ENCODE assay signal across 8 cellular contexts in genomic region chr10:70146489-70147488, GRCh38. TPM values are rescaled to one million over a fixed set of nuclear protein-coding genes. Genes with fewer than 3 reads are reported as not detected.
DNase-seq lines count a peak whose midpoint lies in the region; ATAC-seq and TF ChIP-seq lines count a peak whose summit lies in the region.

TSS of gene TYSND1 (minus strand) at chr10:70146700. CDS start at chr10:70146586, 114 bp downstream.

- peak within 1 kb of the TSS; percentile 83 for H3K27ac ChIP-seq in temporal lobe (ENCODE audit: low read depth, low read length)

- ATAC-seq in HG02610 (IDR thresholded peaks at IDR 0.05; ENCODE audit: unreplicated experiment): peak; percentile 92
- ATAC-seq in SK-N-SH treated with all-trans-retinoic acid at 6 μM for 48 hours: peak; percentile 92

- peak; percentile 65 for TF ChIP-seq POLR2A in GM10847 (IDR thresholded peaks at IDR 0.05; ENCODE audit: extremely low read depth, insufficient read length)

- peak within 1 kb of the TSS; percentile 89 for H3K4me3 Mint-ChIP-seq in activated naive CD4-positive, alpha-beta T cell treated with anti-CD3 and anti-CD28 coated beads, Interleukin-2, amount 50 U/mL, for 24 hours

- peak; percentile 97 for DNase-seq in NCI-H1092 (lab: John Stamatoyannopoulos, UW)
- DNase-seq in glomerular endothelial cell (ENCODE audit: extremely low read depth, low read depth, low spot score): peak; percentile 92
- peak; percentile 95 for DNase-seq in occipital lobe (lab: John Stamatoyannopoulos, UW)

- peaks cover 40% of the 10 kb centered on the region for H3K4me1 Mint-ChIP-seq in activated naive CD4-positive, alpha-beta T cell treated with anti-CD3 and anti-CD28 coated beads, Interleukin-2, amount 50 U/mL, for 24 hours

- peaks cover 5% of the 10 kb centered on the region for H3K36me3 Mint-ChIP-seq in activated naive CD4-positive, alpha-beta T cell treated with anti-CD3 and anti-CD28 coated beads, Interleukin-2, amount 50 U/mL, for 24 hours

- H3K27ac Mint-ChIP-seq in activated naive CD4-positive, alpha-beta T cell treated with anti-CD3 and anti-CD28 coated beads, Interleukin-2, amount 50 U/mL, for 24 hours: peak within 1 kb of the TSS; percentile 95

- no peaks in the 10 kb centered on the region for H3K27me3 Mint-ChIP-seq in activated naive CD4-positive, alpha-beta T cell treated with anti-CD3 and anti-CD28 coated beads, Interleukin-2, amount 50 U/mL, for 24 hours

- no peaks in the 10 kb centered on the region for H3K9me3 Mint-ChIP-seq in activated naive CD4-positive, alpha-beta T cell treated with anti-CD3 and anti-CD28 coated beads, Interleukin-2, amount 50 U/mL, for 24 hours

TF ChIP-seq in SK-N-SH treated with all-trans-retinoic acid at 6 μM for 48 hours, 23 proteins besides CTCF, POLR2A, EP300 and RAD21:
- TF ChIP-seq ZC3H10 (CRISPR knock-in tag; IDR thresholded peaks at IDR 0.05) (no peak), SNAI2 (CRISPR knock-in tag; IDR thresholded peaks at IDR 0.05) (no peak), TCF4 (CRISPR knock-in tag; IDR thresholded peaks at IDR 0.05; ENCODE audit: borderline replicate concordance) (0 out of 2 replicates have a peak, but pooled peaks have one; percentile 15), ISL1 (CRISPR knock-in tag; IDR thresholded peaks at IDR 0.05) (no peak), GLIS3 (CRISPR knock-in tag; IDR thresholded peaks at IDR 0.05) (no peak), OSR1 (CRISPR knock-in tag; IDR thresholded peaks at IDR 0.05) (no peak), ZNF565 (CRISPR knock-in tag; conservative IDR thresholded peaks at IDR 0.05; ENCODE audit: low read depth) (no peak), PATZ1 (CRISPR knock-in tag; IDR thresholded peaks at IDR 0.05; ENCODE audit: borderline replicate concordance) (no peak), ZNF8 (CRISPR knock-in tag; IDR thresholded peaks at IDR 0.05) (no peak), ZNF70 (CRISPR knock-in tag; IDR thresholded peaks at IDR 0.05) (no peak), ZFP3 (CRISPR knock-in tag; IDR thresholded peaks at IDR 0.05) (peak; percentile 89), ARNTL (CRISPR knock-in tag; IDR thresholded peaks at IDR 0.05; ENCODE audit: borderline replicate concordance, low read depth) (no peak), TOX (CRISPR knock-in tag; IDR thresholded peaks at IDR 0.05; ENCODE audit: borderline replicate concordance) (no peak), PPARA (CRISPR knock-in tag; IDR thresholded peaks at IDR 0.05; ENCODE audit: borderline replicate concordance) (no peak), ZFP30 (CRISPR knock-in tag; IDR thresholded peaks at IDR 0.05) (no peak), RARB (CRISPR knock-in tag; IDR thresholded peaks at IDR 0.05) (peak; percentile 41; the same call in 1 of the 2 replicates), ESRRG (CRISPR knock-in tag; IDR thresholded peaks at IDR 0.05) (no peak), CREB5 (CRISPR knock-in tag; IDR thresholded peaks at IDR 0.05; ENCODE audit: low read depth) (no peak), CSDC2 (CRISPR knock-in tag; IDR thresholded peaks at IDR 0.05) (no peak), POU6F1 (CRISPR knock-in tag; IDR thresholded peaks at IDR 0.05; ENCODE audit: borderline replicate concordance, low read depth) (no peak), TSHZ2 (CRISPR knock-in tag; IDR thresholded peaks at IDR 0.05) (no peak), CSRNP3 (CRISPR knock-in tag; IDR thresholded peaks at IDR 0.05) (no peak)

RNA-seq across cellular contexts. Expression of gene TYSND1, which starts in this region (rescaled TPM):
- 9.7 and 10.1 TPM in 2 replicates for total RNA-seq in glomerular endothelial cell
- total RNA-seq in occipital lobe: 7.3 TPM
- 5.2 TPM for total RNA-seq in temporal lobe

Comparison
In these comparisons a context has a peak if more than half of its experiments do, and no peak if none do; other contexts are left out.
1. Peak in every context shown above with its lines: DNase-seq, ATAC-seq and H3K27ac ChIP-seq.